Comparison of ENCODE assay signal across 18 cellular contexts in genomic region chr12:54131641-54132280, GRCh38.
"Had no signal": no experiment of that assay in that cellular context is flagged by ENCODE, and none has a peak within 500 bp of the region (broad histone marks: within the 10 kb centered on the region; RNA-seq: fewer than 3 reads in every experiment).

No MANE protein-coding gene starts in this region.

- H3K27ac ChIP-seq: adrenal gland, dorsolateral prefrontal cortex, left ventricle myocardium inferior, ovary, sigmoid colon, testis had no signal

- H3K27me3 Mint-ChIP-seq: memory B cell had no signal

- H3K4me1 ChIP-seq: testis had no signal

- H3K27ac Mint-ChIP-seq: activated CD8-positive, alpha-beta T cell treated with anti-CD3 and anti-CD28 coated beads for 36 hours; activated naive CD4-positive, alpha-beta T cell treated with anti-CD3 and anti-CD28 coated beads, Interleukin-2, amount 50 U/mL, for 24 hours; memory B cell; stimulated activated naive CD8-positive, alpha-beta T cell treated with anti-CD3 and anti-CD28 coated beads, Interleukin-15, amount 100 ng/mL, for 72 hours; T-helper 1 cell treated with Interleukin-12 subunit alpha and Interleukin-12 subunit beta and Interleukin-4 antibody, amounts not matched to agents 30 μg/mL and 1 μg/mL, for 36 hours; WTC11 had no signal

- H3K36me3 Mint-ChIP-seq: WTC11 had no signal

- H3K4me3 Mint-ChIP-seq: activated CD8-positive, alpha-beta T cell treated with anti-CD3 and anti-CD28 coated beads for 36 hours; activated naive CD4-positive, alpha-beta T cell treated with anti-CD3 and anti-CD28 coated beads, Interleukin-2, amount 50 U/mL, for 24 hours; activated T-cell treated with anti-CD3 and anti-CD28 coated beads, Interleukin-2, amount 50 U/mL, for 4 hours; memory B cell; stimulated activated naive CD8-positive, alpha-beta T cell treated with anti-CD3 and anti-CD28 coated beads, Interleukin-15, amount 100 ng/mL, for 72 hours; T-helper 1 cell treated with Interleukin-12 subunit alpha and Interleukin-12 subunit beta and Interleukin-4 antibody, amounts not matched to agents 30 μg/mL and 1 μg/mL, for 36 hours; WTC11 had no signal

- ATAC-seq: activated CD8-positive, alpha-beta T cell treated with anti-CD3 and anti-CD28 coated beads for 36 hours; activated T-cell treated with anti-CD3 and anti-CD28 coated beads, Interleukin-2, amount 50 U/mL, for 4 hours; stimulated activated naive CD8-positive, alpha-beta T cell treated with anti-CD3 and anti-CD28 coated beads, Interleukin-15, amount 100 ng/mL, for 72 hours; WTC11 had no signal

- H3K9me3 Mint-ChIP-seq: activated CD8-positive, alpha-beta T cell treated with anti-CD3 and anti-CD28 coated beads for 36 hours; activated naive CD4-positive, alpha-beta T cell treated with anti-CD3 and anti-CD28 coated beads, Interleukin-2, amount 50 U/mL, for 24 hours; activated T-cell treated with anti-CD3 and anti-CD28 coated beads, Interleukin-2, amount 50 U/mL, for 4 hours; memory B cell; neural crest cell; stimulated activated naive CD8-positive, alpha-beta T cell treated with anti-CD3 and anti-CD28 coated beads, Interleukin-15, amount 100 ng/mL, for 72 hours; T-helper 1 cell treated with Interleukin-12 subunit alpha and Interleukin-12 subunit beta and Interleukin-4 antibody, amounts not matched to agents 30 μg/mL and 1 μg/mL, for 36 hours; WTC11 had no signal

- H3K4me3 ChIP-seq: adrenal gland, dorsolateral prefrontal cortex, left ventricle myocardium inferior, ovary, sigmoid colon, testis had no signal

- H3K27me3 ChIP-seq: adrenal gland, ovary, testis had no signal

- DNase-seq: activated CD4-positive, alpha-beta T cell treated with anti-CD3 and anti-CD28 coated beads for 48 hours; activated CD8-positive, alpha-beta T cell treated with anti-CD3 and anti-CD28 coated beads for 36 hours; activated effector memory CD4-positive, alpha-beta T cell treated with Interleukin-2 at 50 U/mL for 16 hours; activated T-cell treated with anti-CD3 and anti-CD28 coated beads, Interleukin-2, amount 50 U/mL, for 4 hours; adrenal gland; dorsolateral prefrontal cortex; hippocampal formation; left ventricle myocardium inferior; ovary; sigmoid colon; stimulated activated CD4-positive, alpha-beta T cell treated with anti-CD3 and anti-CD28 coated beads, Interleukin-1b, Interleukin-23, amount 100 ng/mL, for 48 hours; stimulated activated naive CD8-positive, alpha-beta T cell treated with anti-CD3 and anti-CD28 coated beads, Interleukin-15, amount 100 ng/mL, for 72 hours; testis had no signal

- H3K36me3 ChIP-seq: adrenal gland, left ventricle myocardium inferior, ovary, sigmoid colon had no signal

- H3K9me3 ChIP-seq: adrenal gland, left ventricle myocardium inferior, ovary, sigmoid colon, testis had no signal
